In the genomic region with DNA sequence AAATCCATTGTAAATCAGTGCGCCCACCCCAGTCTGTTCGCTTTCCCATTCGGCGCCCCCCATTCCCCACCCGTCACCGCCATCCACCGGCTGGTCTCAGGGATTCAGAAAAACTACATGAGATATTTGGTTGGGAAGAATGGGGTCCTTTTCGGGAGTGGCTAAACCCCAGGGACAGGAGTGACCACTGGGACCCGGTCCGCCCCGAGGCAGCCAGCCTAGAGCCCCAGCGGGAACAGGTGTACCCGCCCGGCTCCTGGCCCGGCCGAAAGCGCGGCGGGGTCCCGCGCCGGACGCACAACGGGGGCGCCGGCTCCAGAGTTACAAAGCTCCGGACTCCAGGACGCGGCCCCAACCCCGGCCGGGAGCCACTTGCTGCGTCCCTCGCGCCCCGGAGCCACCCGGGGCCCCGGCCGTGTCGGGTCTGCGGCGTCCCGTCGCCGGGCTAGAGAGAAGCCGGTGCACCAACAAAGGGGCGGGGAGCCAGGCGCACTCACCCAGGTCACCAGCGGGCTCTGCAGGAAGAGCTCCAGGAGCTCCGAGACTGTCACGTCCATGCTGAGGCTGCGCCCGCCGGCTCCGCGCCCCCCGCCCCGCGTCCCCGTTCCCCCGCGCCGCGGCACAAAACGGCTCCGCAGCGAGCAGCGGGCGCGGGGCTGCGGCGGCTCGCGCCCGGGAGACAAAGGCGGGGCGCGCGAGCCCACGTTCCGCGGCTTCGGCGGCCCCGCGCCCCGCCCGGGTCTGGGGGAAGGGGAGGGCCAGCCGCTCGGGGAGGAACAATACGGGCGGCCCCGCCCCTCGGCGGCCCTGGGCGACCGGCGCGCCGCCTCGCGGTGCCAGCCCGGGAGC, we compare ENCODE assay signal across 8 cellular contexts. TPM values are rescaled to one million over a fixed set of nuclear protein-coding genes. Genes with fewer than 3 reads are reported as not detected.
A peak's percentile ranks its signal among the peaks of the same experiment; 100 is the strongest.
DNase-seq lines count a peak whose midpoint lies in the region; ATAC-seq, FAIRE-seq and TF ChIP-seq lines count a peak whose summit lies in the region.

A gene with protein sequence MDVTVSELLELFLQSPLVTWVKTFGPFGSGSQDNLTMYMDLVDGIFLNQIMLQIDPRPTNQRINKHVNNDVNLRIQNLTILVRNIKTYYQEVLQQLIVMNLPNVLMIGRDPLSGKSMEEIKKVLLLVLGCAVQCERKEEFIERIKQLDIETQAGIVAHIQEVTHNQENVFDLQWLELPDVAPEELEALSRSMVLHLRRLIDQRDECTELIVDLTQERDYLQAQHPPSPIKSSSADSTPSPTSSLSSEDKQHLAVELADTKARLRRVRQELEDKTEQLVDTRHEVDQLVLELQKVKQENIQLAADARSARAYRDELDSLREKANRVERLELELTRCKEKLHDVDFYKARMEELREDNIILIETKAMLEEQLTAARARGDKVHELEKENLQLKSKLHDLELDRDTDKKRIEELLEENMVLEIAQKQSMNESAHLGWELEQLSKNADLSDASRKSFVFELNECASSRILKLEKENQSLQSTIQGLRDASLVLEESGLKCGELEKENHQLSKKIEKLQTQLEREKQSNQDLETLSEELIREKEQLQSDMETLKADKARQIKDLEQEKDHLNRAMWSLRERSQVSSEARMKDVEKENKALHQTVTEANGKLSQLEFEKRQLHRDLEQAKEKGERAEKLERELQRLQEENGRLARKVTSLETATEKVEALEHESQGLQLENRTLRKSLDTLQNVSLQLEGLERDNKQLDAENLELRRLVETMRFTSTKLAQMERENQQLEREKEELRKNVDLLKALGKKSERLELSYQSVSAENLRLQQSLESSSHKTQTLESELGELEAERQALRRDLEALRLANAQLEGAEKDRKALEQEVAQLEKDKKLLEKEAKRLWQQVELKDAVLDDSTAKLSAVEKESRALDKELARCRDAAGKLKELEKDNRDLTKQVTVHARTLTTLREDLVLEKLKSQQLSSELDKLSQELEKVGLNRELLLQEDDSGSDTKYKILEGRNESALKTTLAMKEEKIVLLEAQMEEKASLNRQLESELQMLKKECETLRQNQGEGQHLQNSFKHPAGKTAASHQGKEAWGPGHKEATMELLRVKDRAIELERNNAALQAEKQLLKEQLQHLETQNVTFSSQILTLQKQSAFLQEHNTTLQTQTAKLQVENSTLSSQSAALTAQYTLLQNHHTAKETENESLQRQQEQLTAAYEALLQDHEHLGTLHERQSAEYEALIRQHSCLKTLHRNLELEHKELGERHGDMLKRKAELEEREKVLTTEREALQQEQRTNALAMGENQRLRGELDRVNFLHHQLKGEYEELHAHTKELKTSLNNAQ (N-terminal part only) (minus strand): TSS at position 687 of the 849 bp plus-strand sequence. CDS start 130 bp downstream, at position 557.

- H3K79me2 ChIP-seq in astrocyte (ENCODE audit: insufficient read depth, low read length): no peaks in the 10 kb centered on the region

- peak within 1 kb of the TSS; percentile 35 for H3K9ac ChIP-seq in astrocyte (ENCODE audit: low read length)

- DNase-seq in GM06990 (ENCODE audit: extremely low read depth, insufficient read length): peak; percentile 80
- DNase-seq in LNCaP clone FGC (ENCODE audit: low read depth): no peak
- DNase-seq in T-helper 1 cell: peak; percentile 56 to 80 (median 68)
- no peak for DNase-seq in astrocyte (ENCODE audit: low read depth)
- no peak for DNase-seq in iPS DF 6.9 (ENCODE audit: low read depth, low spot score)
- no peak for DNase-seq in skeletal muscle cell (ENCODE audit: low read depth)
- DNase-seq in foreskin melanocyte: no peak

- H3K27me3 ChIP-seq in GM06990 (replicated peaks; ENCODE audit: control insufficient read depth, insufficient read depth, low read length): no peaks in the 10 kb centered on the region
- peaks cover 24% of the 10 kb centered on the region for H3K27me3 ChIP-seq in astrocyte (ENCODE audit: insufficient read depth, low read length)
- no peaks in the 10 kb centered on the region for H3K27me3 ChIP-seq in iPS DF 6.9 (ENCODE audit: control insufficient read depth, insufficient read depth, low read length)

- peaks cover 21% of the 10 kb centered on the region for H3K4me1 Mint-ChIP-seq in astrocyte (ENCODE audit: low read depth, unreplicated experiment)

- peak; percentile 41 for ATAC-seq in GM21825 (IDR thresholded peaks at IDR 0.05; ENCODE audit: unreplicated experiment)

- H4K20me1 ChIP-seq in astrocyte (ENCODE audit: insufficient read depth, low read length): no peaks in the 10 kb centered on the region

- peak within 1 kb of the TSS; percentile 79 for H3K4me3 ChIP-seq in GM06990 (replicated peaks; ENCODE audit: low read depth, low read length)
- H3K4me3 ChIP-seq in LNCaP clone FGC (ENCODE audit: low read depth, low read length): peak within 1 kb of the TSS; percentile 84
- peak within 1 kb of the TSS; percentile 50 for H3K4me3 ChIP-seq in astrocyte (ENCODE audit: insufficient read depth, low read depth, low read length)
- H3K4me3 ChIP-seq in iPS DF 6.9 (ENCODE audit: low read length): peak within 1 kb of the TSS; percentile 85
- peak within 1 kb of the TSS; percentile 42 for H3K4me3 ChIP-seq in skeletal muscle cell (ENCODE audit: low read depth, low read length)

- H3K27ac ChIP-seq in astrocyte (ENCODE audit: low read depth, low read length): no peak within 1 kb of the TSS
- H3K27ac ChIP-seq in iPS DF 6.9 (ENCODE audit: low read length): no peak within 1 kb of the TSS

- H3K4me2 ChIP-seq in astrocyte (ENCODE audit: low read length): peak within 1 kb of the TSS; percentile 73

- H3K4me3 Mint-ChIP-seq in astrocyte (ENCODE audit: unreplicated experiment): peak within 1 kb of the TSS; percentile 83

- no CpG with 5 or more reads among the region's 102 CpGs for WGBS in iPS DF 6.9 (ENCODE audit: insufficient coverage, insufficient read length)

- H3K27me3 Mint-ChIP-seq in astrocyte (ENCODE audit: low read depth, unreplicated experiment): peaks cover 3% of the 10 kb centered on the region

- peaks cover 2% of the 10 kb centered on the region for H3K36me3 Mint-ChIP-seq in astrocyte (ENCODE audit: low read depth, unreplicated experiment)

- H3K9me3 ChIP-seq in astrocyte (ENCODE audit: insufficient read depth, low read depth, low read length) (no peaks in the 10 kb centered on the region), iPS DF 6.9 (ENCODE audit: control insufficient read depth, insufficient read depth, low read length) (no peaks in the 10 kb centered on the region)

- TF ChIP-seq CTCF in GM06990 (IDR thresholded peaks at IDR 0.05; ENCODE audit: insufficient read depth, low read length, poor library complexity, severe bottlenecking) (no peak), LNCaP clone FGC (IDR thresholded peaks at IDR 0.05; ENCODE audit: control insufficient read depth, extremely low read depth, insufficient read depth) (peak; percentile 12; the same call in 1 of the 2 replicates), astrocyte (IDR thresholded peaks at IDR 0.05; ENCODE audit: insufficient read depth, low read depth, low read length) (no peak)

- peak within 1 kb of the TSS; percentile 36 for H3K27ac Mint-ChIP-seq in astrocyte (ENCODE audit: unreplicated experiment)

- peaks cover 4% of the 10 kb centered on the region for H3K4me1 ChIP-seq in astrocyte (ENCODE audit: insufficient read depth, low read length)
- H3K4me1 ChIP-seq in iPS DF 6.9 (ENCODE audit: control insufficient read depth, insufficient read depth, low read length): peaks cover 13% of the 10 kb centered on the region

- no peaks in the 10 kb centered on the region for H3K9me3 Mint-ChIP-seq in astrocyte (ENCODE audit: unreplicated experiment)

- H2AFZ ChIP-seq in astrocyte (ENCODE audit: low read depth, low read length): peak within 1 kb of the TSS; percentile 73

- peaks cover 3% of the 10 kb centered on the region for H3K36me3 ChIP-seq in GM06990 (ENCODE audit: control insufficient read depth, insufficient read depth, low read length)
- no peaks in the 10 kb centered on the region for H3K36me3 ChIP-seq in astrocyte (ENCODE audit: insufficient read depth, low read length)
- H3K36me3 ChIP-seq in iPS DF 6.9 (ENCODE audit: control insufficient read depth, insufficient read depth, low read length): no peaks in the 10 kb centered on the region

- FAIRE-seq in astrocyte (lab: Jason Lieb, UNC): no peak

RNA-seq across cellular contexts. Expression of the gene that starts here (rescaled TPM):
- 8.9 and 12.4 TPM in 2 replicates for total RNA-seq in astrocyte

Comparison
In these comparisons a context has a peak if more than half of its experiments do, and no peak if none do; other contexts are left out.
1. DNase-seq: peak in GM06990 (single experiment) and T-helper 1 cell (5 of 5); none in LNCaP clone FGC (single experiment), astrocyte (single experiment), iPS DF 6.9 (single experiment), skeletal muscle cell (single experiment) and foreskin melanocyte (single experiment).
2. Peak in every context shown above with its lines, with median percentiles within 50 percentile points of each other: H3K4me3 ChIP-seq.